1 cellular context compared by ENCODE assay signal in genomic region chr11:12460441-12460840, GRCh38.
TF ChIP-seq lines count a peak whose summit lies in the region.

No MANE protein-coding gene starts in this region.

TF ChIP-seq in IMR-90, 13 proteins besides CTCF, POLR2A, EP300 and RAD21 (continued from another document):
- no peak for TF ChIP-seq USF2 (IDR thresholded peaks at IDR 0.05; ENCODE audit: low read depth, low read length)
- TF ChIP-seq BHLHE40 (IDR thresholded peaks at IDR 0.05; ENCODE audit: low read depth, low read length), result no peak
- TF ChIP-seq RCOR1 (IDR thresholded peaks at IDR 0.05; ENCODE audit: insufficient replicate concordance, low read length), result no peak
